ENCODE assay signal across 29 cellular contexts in the genomic region with DNA sequence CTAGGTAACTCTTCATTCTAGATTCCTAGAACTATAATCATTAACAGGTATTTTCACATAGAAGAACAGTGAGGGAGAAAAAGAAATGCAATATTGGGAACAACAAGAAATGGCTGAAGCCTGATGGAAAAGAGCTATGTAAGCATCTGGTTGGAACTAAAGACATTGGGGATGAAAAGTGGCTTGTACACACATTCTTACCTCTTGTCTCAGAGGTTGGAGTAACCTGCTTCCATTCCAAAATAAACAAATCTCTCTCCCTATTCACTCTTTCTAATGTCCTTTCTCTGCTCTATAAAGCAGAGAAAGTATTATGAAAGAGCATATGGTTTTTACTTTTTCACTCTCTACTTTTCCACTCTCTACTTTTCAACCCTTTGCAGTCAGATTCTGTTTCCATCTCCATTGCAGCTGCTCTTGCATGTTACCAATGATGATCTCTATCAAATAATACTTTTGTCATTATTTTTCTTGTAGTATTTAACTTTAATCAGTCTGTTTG. TPM values are rescaled to one million over a fixed set of nuclear protein-coding genes. Genes with fewer than 3 reads are reported as not detected.
DNase-seq lines count a peak whose midpoint lies in the region; ATAC-seq and TF ChIP-seq lines count a peak whose summit lies in the region.
"Had no signal": no experiment of that assay in that cellular context is flagged by ENCODE, and none has a peak within 500 bp of the region (broad histone marks: within the 10 kb centered on the region; RNA-seq: fewer than 3 reads in every experiment).

No MANE protein-coding gene starts in this region.

- dilution Hi-C loops in IMR-90 (cut with HindIII; ENCODE audit: low sequenced_read_pairs, unreplicated experiment) = no loop called here

- no peak for TF ChIP-seq EP300 in sigmoid colon (IDR thresholded peaks at IDR 0.05)

- in situ Hi-C loops in IMR-90 (cut with MboI; ENCODE audit: low sequenced_read_pairs) = no loop called here

- no peak overlapping the region for H3K56ac ChIP-seq in IMR-90 (ENCODE audit: extremely low read depth, insufficient read depth, low read length)

- ATAC-seq in IMR-90 (ENCODE audit: low read depth) (no peak), HG02884 (IDR thresholded peaks at IDR 0.05; ENCODE audit: unreplicated experiment) (no peak), GM18873 (IDR thresholded peaks at IDR 0.05; ENCODE audit: low FRiP score, unreplicated experiment) (no peak)
- ATAC-seq: A549, Right ventricle myocardium inferior had no signal

- TF ChIP-seq POLR2A in IMR-90 (IDR thresholded peaks at IDR 0.05; ENCODE audit: low read depth, low read length) = no peak
- TF ChIP-seq POLR2A in sigmoid colon (IDR thresholded peaks at IDR 0.05) = no peak

- no peak overlapping the region for H2BK15ac ChIP-seq in IMR-90 (ENCODE audit: low read depth, low read length)

- no peak overlapping the region for H2BK20ac ChIP-seq in IMR-90 (ENCODE audit: low read depth, low read length)

- TF ChIP-seq RAD21 in IMR-90 (IDR thresholded peaks at IDR 0.05; ENCODE audit: low read length) = no peak

- H4K8ac ChIP-seq in IMR-90 (ENCODE audit: low read depth in 2 of 2, low read length in 2 of 2) = no peak overlapping the region

- no peak overlapping the region for H3K27ac ChIP-seq in IMR-90 (ENCODE audit: insufficient read depth, low read length)
- H3K27ac ChIP-seq in sigmoid colon = no peak overlapping the region
- H3K27ac ChIP-seq: A549; BLaER1 treated with 17β-estradiol and CSF1 and Interleukin-3, amounts not matched to agents 10 nM and 100 nM; KMS-11; PC-9; SJSA1 had no signal

- H2AK5ac ChIP-seq in IMR-90 (ENCODE audit: low read depth, low read length) = no peak overlapping the region

- H3K4me3 ChIP-seq in IMR-90 (ENCODE audit: insufficient read depth, low read depth, low read length) (no peak overlapping the region), fibroblast of the aortic adventitia (ENCODE audit: low read depth, low read length) (no peak overlapping the region), sigmoid colon (no peak overlapping the region)
- H3K4me3 ChIP-seq: A549; BLaER1 treated with 17β-estradiol and CSF1 and Interleukin-3, amounts not matched to agents 10 nM and 100 nM; PC-9; SJSA1 had no signal

- no peaks in the 10 kb centered on the region for H3K27me3 ChIP-seq in IMR-90 (ENCODE audit: control insufficient read depth, insufficient read depth, low read length)
- no peaks in the 10 kb centered on the region for H3K27me3 ChIP-seq in sigmoid colon
- H3K27me3 ChIP-seq: BLaER1 treated with 17β-estradiol and CSF1 and Interleukin-3, amounts not matched to agents 10 nM and 100 nM; SJSA1 had no signal

- no peak overlapping the region for H3K23ac ChIP-seq in IMR-90 (ENCODE audit: low read depth, low read length)

- no peak overlapping the region for H3K18ac ChIP-seq in IMR-90 (ENCODE audit: low read depth, low read length)

- H4K20me1 ChIP-seq in IMR-90 (ENCODE audit: insufficient read depth, low read length) = no peaks in the 10 kb centered on the region; the same call in 1 of the 2 replicates

- DNase-seq in EH (ENCODE audit: low read depth) (peak; percentile 21), IMR-90 (peak; percentile 70), astrocyte of the hippocampus (ENCODE audit: low read depth, low spot score) (peak; percentile 49), fibroblast of the aortic adventitia (ENCODE audit: low read depth) (peak; percentile 33), sigmoid colon (no peak)
- DNase-seq: AML-193; CD4-positive, alpha-beta memory T cell; COR-L47; DMS79; GF-D8; HCEC 1CT; NCI-H1092; NCI-H1417 treated with DMSO at 0.1 percent for 48 hours; NCI-H1694 treated with DMSO at 0.1 percent for 48 hours; NCI-H2081; NCI-H2227 treated with DMSO at 0.1 percent for 48 hours; NCI-H526 treated with DMSO at 0.1 percent for 48 hours; PC-9 had no signal

- POLR2A ChIA-PET in IMR-90 (lab: Charles Lee; ENCODE audit: unreplicated experiment) = interaction anchor here (0.6 kb wide), 1 partner anchor 43 kb away, joined by 5 read pairs; no protein-coding TSS in a partner anchor

- no peak overlapping the region for H3K14ac ChIP-seq in IMR-90 (replicated peaks; ENCODE audit: low read depth, low read length)

- no peak overlapping the region for H4K91ac ChIP-seq in IMR-90 (ENCODE audit: insufficient read depth, low read depth, low read length)

- H3K79me1 ChIP-seq in IMR-90 (ENCODE audit: low read depth in 1 of 2, low read length in 2 of 2) = peaks cover 3 to 19% of the 10 kb centered on the region in 2 experiments

- no TSS peak for BruUV-seq in IMR-90 (replicated peaks; lab: Mats Ljungman, UMichigan)

- no peak overlapping the region for H3K4me2 ChIP-seq in IMR-90 (ENCODE audit: low read depth, low read length)
- H3K4me2 ChIP-seq: A549; BLaER1 treated with 17β-estradiol and CSF1 and Interleukin-3, amounts not matched to agents 10 nM and 100 nM; KMS-11; PC-9 had no signal

- intact Hi-C loops in IMR-90 (cut with micrococcal nuclease) (no loop called here), sigmoid colon (cut with DNase I) (no loop called here)

- H2BK120ac ChIP-seq in IMR-90 (ENCODE audit: low read depth, low read length) = no peak overlapping the region

- H3K36me3 ChIP-seq in IMR-90 (ENCODE audit: control insufficient read depth, insufficient read depth, low read length) (peaks cover 16% of the 10 kb centered on the region), sigmoid colon (peaks cover 10 to 78% (median 39%) of the 10 kb centered on the region in 4 donors)

- TF ChIP-seq CTCF in IMR-90 (conservative IDR thresholded peaks at IDR 0.05; ENCODE audit: low read depth, low read length) (no peak), fibroblast of the aortic adventitia (IDR thresholded peaks at IDR 0.05; ENCODE audit: insufficient read depth, low read length) (no peak), sigmoid colon (IDR thresholded peaks at IDR 0.05) (no peak)

- H3K9ac ChIP-seq in IMR-90 (ENCODE audit: low read depth, low read length) = no peak overlapping the region
- H3K9ac ChIP-seq: BLaER1 treated with 17β-estradiol and CSF1 and Interleukin-3, amounts not matched to agents 10 nM and 100 nM; KMS-11 had no signal

- no peaks in the 10 kb centered on the region for H3K9me1 ChIP-seq in IMR-90 (ENCODE audit: insufficient read depth, low read length)

- H2AFZ ChIP-seq in IMR-90 (replicated peaks; ENCODE audit: low read length, poor library complexity) = no peak overlapping the region
- H2AFZ ChIP-seq: PC-9 had no signal

- H3K4ac ChIP-seq in IMR-90 (ENCODE audit: low read depth, low read length) = no peak overlapping the region

- H2BK5ac ChIP-seq in IMR-90 (ENCODE audit: low read depth, low read length, poor library complexity, severe bottlenecking) = no peak overlapping the region

- H4K5ac ChIP-seq in IMR-90 (ENCODE audit: low read depth, low read length) = no peak overlapping the region

- CTCF ChIA-PET in IMR-90 (lab: Yijun Ruan, JAX) = interaction anchor here (1.3 kb wide), 1 partner anchor 17 kb away, joined by 3 read pairs; no protein-coding TSS in a partner anchor

- H3K9me3 ChIP-seq in IMR-90 (ENCODE audit: control insufficient read depth, insufficient read depth, low read length) = no peaks in the 10 kb centered on the region
- no peaks in the 10 kb centered on the region for H3K9me3 ChIP-seq in sigmoid colon
- H3K9me3 ChIP-seq: A549; BLaER1 treated with 17β-estradiol and CSF1 and Interleukin-3, amounts not matched to agents 10 nM and 100 nM; SJSA1 had no signal

- H3K4me1 ChIP-seq in IMR-90 (ENCODE audit: control insufficient read depth, insufficient read depth, low read length) (peaks cover 5% of the 10 kb centered on the region; the same call in 1 of the 2 replicates), sigmoid colon (no peaks in the 10 kb centered on the region)
- H3K4me1 ChIP-seq: A549; BLaER1 treated with 17β-estradiol and CSF1 and Interleukin-3, amounts not matched to agents 10 nM and 100 nM had no signal

- no peak overlapping the region for H2AK9ac ChIP-seq in IMR-90 (replicated peaks; ENCODE audit: low read depth, low read length, poor library complexity)

TF ChIP-seq in IMR-90, 13 proteins besides CTCF, POLR2A, EP300 and RAD21 (continues in another document):
- TF ChIP-seq, protein P1, sequence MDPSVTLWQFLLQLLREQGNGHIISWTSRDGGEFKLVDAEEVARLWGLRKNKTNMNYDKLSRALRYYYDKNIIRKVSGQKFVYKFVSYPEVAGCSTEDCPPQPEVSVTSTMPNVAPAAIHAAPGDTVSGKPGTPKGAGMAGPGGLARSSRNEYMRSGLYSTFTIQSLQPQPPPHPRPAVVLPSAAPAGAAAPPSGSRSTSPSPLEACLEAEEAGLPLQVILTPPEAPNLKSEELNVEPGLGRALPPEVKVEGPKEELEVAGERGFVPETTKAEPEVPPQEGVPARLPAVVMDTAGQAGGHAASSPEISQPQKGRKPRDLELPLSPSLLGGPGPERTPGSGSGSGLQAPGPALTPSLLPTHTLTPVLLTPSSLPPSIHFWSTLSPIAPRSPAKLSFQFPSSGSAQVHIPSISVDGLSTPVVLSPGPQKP (IDR thresholded peaks at IDR 0.05; ENCODE audit: borderline replicate concordance, low read depth, low read length) = no peak
- TF ChIP-seq MXI1 (IDR thresholded peaks at IDR 0.05; ENCODE audit: borderline replicate concordance, low read depth, low read length) = no peak
- no peak for TF ChIP-seq SMC3 (IDR thresholded peaks at IDR 0.05; ENCODE audit: low read depth, low read length)
- TF ChIP-seq CHD1 (IDR thresholded peaks at IDR 0.05; ENCODE audit: low read depth, low read length) = no peak
- TF ChIP-seq RFX5 (IDR thresholded peaks at IDR 0.05; ENCODE audit: low read depth, low read length) = no peak

RNA-seq across cellular contexts. Expression of a gene that starts 37.5 kb away (rescaled TPM):
- total RNA-seq in IMR-90 (2012; rRNA removed) (23.1 and 75.3 TPM in 2 replicates), fibroblast of the aortic adventitia (ENCODE audit: low replicate concordance) (87.8 and 138 TPM in 2 replicates), sigmoid colon (100 to 1,000 TPM in 3 of 4 donors, 10 to 100 TPM in 1; 94.1 to 146 (median 118) TPM)
- polyA plus RNA-seq in IMR-90 (2012; rRNA removed) (24.0 and 31.9 TPM in 2 replicates), sigmoid colon (100 to 1,000 TPM; 118 to 250 (median 236) TPM)
- polyA plus RNA-seq in IMR-90 (2012; cell fraction: cytosol; rRNA removed) = 9.1 and 14.8 TPM in 2 replicates
- polyA plus RNA-seq in IMR-90 (2012; cell fraction: nucleus; rRNA removed; ENCODE audit: low replicate concordance) = 5.9 and 9.6 TPM in 2 replicates

RNA-seq across cellular contexts. Expression of a gene that starts 45.0 kb away (rescaled TPM):
- total RNA-seq in IMR-90 (2012; rRNA removed) (not detected in 2 replicates), fibroblast of the aortic adventitia (ENCODE audit: low replicate concordance) (not detected in 2 replicates), sigmoid colon (not detected)
- polyA plus RNA-seq in IMR-90 (2012; rRNA removed) (0.12 TPM in 1 of 2 replicates, not detected in the other), sigmoid colon (under 1 TPM in 1 of 3 donors, not detected in 2; 0.15 TPM)
- 0.03 and 0.13 TPM in 2 replicates for polyA plus RNA-seq in IMR-90 (2012; cell fraction: cytosol; rRNA removed)
- polyA plus RNA-seq in IMR-90 (2012; cell fraction: nucleus; rRNA removed; ENCODE audit: low replicate concordance) = 0.03 and 0.18 TPM in 2 replicates
- total RNA-seq: CD4-positive, alpha-beta memory T cell; H1; NCI-H460; Right ventricle myocardium inferior; RPMI7951; SJSA1 had no signal
- polyA plus RNA-seq: CD4-positive, alpha-beta memory T cell; IgD-negative memory B cell had no signal

RNA-seq across cellular contexts. Expression of a gene that starts 57.1 kb away (rescaled TPM):
- total RNA-seq in IMR-90 (2012; rRNA removed) (17.2 and 19.2 TPM in 2 replicates), fibroblast of the aortic adventitia (ENCODE audit: low replicate concordance) (3.9 and 29.1 TPM in 2 replicates), sigmoid colon (under 1 TPM; 0.28 to 0.71 (median 0.44) TPM)
- polyA plus RNA-seq in IMR-90 (2012; rRNA removed) (5.8 and 6.8 TPM in 2 replicates), sigmoid colon (1 to 10 TPM; 1.4 to 5.7 (median 2.4) TPM)
- polyA plus RNA-seq in IMR-90 (2012; cell fraction: cytosol; rRNA removed) = 1.5 and 3.8 TPM in 2 replicates
- 1.8 and 7.2 TPM in 2 replicates for polyA plus RNA-seq in IMR-90 (2012; cell fraction: nucleus; rRNA removed; ENCODE audit: low replicate concordance)
